In the genomic region with DNA sequence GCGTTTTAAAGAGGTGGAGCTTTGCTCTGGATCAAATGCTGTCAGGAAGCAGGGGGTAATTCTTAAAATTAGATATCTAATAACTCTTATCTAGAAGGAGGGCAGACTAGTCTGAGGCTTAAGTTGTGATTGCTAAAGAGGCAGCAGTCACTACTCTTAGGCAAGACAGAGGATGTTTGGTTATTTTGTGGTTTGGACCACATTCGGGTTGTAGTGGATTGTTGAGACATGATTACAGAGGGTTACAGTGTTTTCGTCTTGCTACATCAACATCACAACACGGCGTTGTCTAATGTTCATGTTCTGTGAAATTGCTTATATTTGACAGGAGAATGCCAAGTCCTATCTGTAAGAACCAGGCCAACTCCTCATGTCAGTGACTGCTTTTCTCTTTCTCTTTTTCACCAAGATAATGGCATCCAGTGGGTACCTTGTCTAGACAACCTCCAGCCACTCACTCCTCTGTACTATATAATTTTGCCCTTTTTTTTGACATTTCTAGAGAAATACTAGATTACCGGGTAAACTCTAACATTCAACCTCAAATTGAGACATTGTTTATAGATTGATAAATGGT, we compare ENCODE assay signal across 11 cellular contexts. TPM values are rescaled to one million over a fixed set of nuclear protein-coding genes. Genes with fewer than 3 reads are reported as not detected.
DNase-seq lines count a peak whose midpoint lies in the region; ATAC-seq and TF ChIP-seq lines count a peak whose summit lies in the region.
"Had no signal": no experiment of that assay in that cellular context is flagged by ENCODE, and none has a peak within 500 bp of the region (broad histone marks: within the 10 kb centered on the region; RNA-seq: fewer than 3 reads in every experiment).

No MANE protein-coding gene starts in this region.

- TF ChIP-seq CTCF in DND-41 (IDR thresholded peaks at IDR 0.05; ENCODE audit: borderline replicate concordance, extremely low read depth, low read length, poor library complexity, severe bottlenecking) (no peak), Peyer's patch (IDR thresholded peaks at IDR 0.05) (no peak)

- H4K8ac ChIP-seq in mesenchymal stem cell (ENCODE audit: low read length), result no peak overlapping the region

- H3K4ac ChIP-seq in mesenchymal stem cell (ENCODE audit: low read depth in 1 of 2, low read length in 2 of 2), result no peak overlapping the region

- no peak overlapping the region for H3K9ac ChIP-seq in DND-41 (ENCODE audit: low read depth, low read length)
- H3K9ac ChIP-seq in adipocyte (ENCODE audit: low read length), result no peak overlapping the region
- no peak overlapping the region for H3K9ac ChIP-seq in mesenchymal stem cell (ENCODE audit: low read length)

- no peak overlapping the region for H3K4me2 ChIP-seq in DND-41 (ENCODE audit: insufficient read depth, low read length)
- H3K4me2 ChIP-seq in mesenchymal stem cell (ENCODE audit: low read length, poor library complexity, severe bottlenecking), result no peak overlapping the region

- H3K36me3 ChIP-seq in DND-41 (ENCODE audit: insufficient read depth, low read length) (no peaks in the 10 kb centered on the region), adipocyte (ENCODE audit: control insufficient read depth, insufficient read depth, low read length, severe bottlenecking) (no peaks in the 10 kb centered on the region), mesenchymal stem cell (ENCODE audit: control insufficient read depth in 1 of 2, insufficient read depth in 2 of 2, low read depth in 1 of 2, low read length in 2 of 2) (no peaks in the 10 kb centered on the region), Peyer's patch (no peaks in the 10 kb centered on the region)

- H3K27me3 ChIP-seq in DND-41 (ENCODE audit: insufficient read depth, low read length, poor library complexity) (no peaks in the 10 kb centered on the region), adipocyte (replicated peaks; ENCODE audit: control insufficient read depth, insufficient read depth, low read length) (no peaks in the 10 kb centered on the region), mesenchymal stem cell (ENCODE audit: control insufficient read depth in 1 of 2, insufficient read depth in 1 of 2, low read length in 2 of 2) (no peaks in the 10 kb centered on the region), Peyer's patch (no peaks in the 10 kb centered on the region)

- no peaks in the 10 kb centered on the region for H3K79me1 ChIP-seq in mesenchymal stem cell (replicated peaks; ENCODE audit: low read length, poor library complexity, severe bottlenecking)

- no peak overlapping the region for H2BK12ac ChIP-seq in mesenchymal stem cell (ENCODE audit: low read length in 2 of 2)

- H3K4me3 ChIP-seq in DND-41 (ENCODE audit: low read depth in 1 of 2, low read length in 2 of 2) (no peak overlapping the region), adipocyte (ENCODE audit: low read length) (no peak overlapping the region), mesenchymal stem cell (ENCODE audit: insufficient read depth in 1 of 2, low read depth in 1 of 2, low read length in 2 of 2) (no peak overlapping the region), Peyer's patch (no peak overlapping the region)

- no peak overlapping the region for H2AK5ac ChIP-seq in mesenchymal stem cell (ENCODE audit: low read length, severe bottlenecking)

- H3K27ac ChIP-seq in DND-41 (ENCODE audit: low read length) (no peak overlapping the region), mesenchymal stem cell (ENCODE audit: low read length, poor library complexity, severe bottlenecking) (no peak overlapping the region), Peyer's patch (peak overlapping the region in 1 of 4 donors; percentile 18)

- no peak overlapping the region for H2BK120ac ChIP-seq in mesenchymal stem cell (ENCODE audit: low read depth, low read length)

- WGBS in mesenchymal stem cell, result 32% methylated on average over 4 of the region's 6 CpGs

- no peak overlapping the region for H3K23ac ChIP-seq in mesenchymal stem cell (ENCODE audit: low read length in 2 of 2)

- no peak overlapping the region for H2BK5ac ChIP-seq in mesenchymal stem cell (ENCODE audit: low read depth, low read length, poor library complexity, severe bottlenecking)

- no peaks in the 10 kb centered on the region for H3K79me2 ChIP-seq in DND-41 (ENCODE audit: insufficient read depth, low read length)

- no peak overlapping the region for H2AFZ ChIP-seq in DND-41 (ENCODE audit: low read depth, low read length)
- no peak overlapping the region for H2AFZ ChIP-seq in mesenchymal stem cell (ENCODE audit: low read depth, low read length)

- no peaks in the 10 kb centered on the region for H4K20me1 ChIP-seq in DND-41 (ENCODE audit: insufficient read depth, low read length)

- no peaks in the 10 kb centered on the region for H3K4me1 ChIP-seq in DND-41 (ENCODE audit: insufficient read depth, low read length)
- H3K4me1 ChIP-seq in adipocyte (ENCODE audit: control insufficient read depth, insufficient read depth, low read length), result peaks cover 9% of the 10 kb centered on the region
- H3K4me1 ChIP-seq in mesenchymal stem cell (ENCODE audit: control insufficient read depth, insufficient read depth, low read depth, low read length), result no peaks in the 10 kb centered on the region
- H3K4me1 ChIP-seq in Peyer's patch, result no peaks in the 10 kb centered on the region

- H3K14ac ChIP-seq in mesenchymal stem cell (ENCODE audit: low read length in 2 of 2), result no peak overlapping the region

- DNase-seq in DND-41 (no peak), LHCN-M2 (ENCODE audit: low read depth) (peak; percentile 69), adipocyte (ENCODE audit: low read depth) (peak; percentile 61), mesenchymal stem cell (peak; percentile 96), DMS114 treated with DMSO at 0.1 percent for 48 hours (lab: John Stamatoyannopoulos, UW; ENCODE audit: unreplicated experiment) (no peak), NCI-H2081 (lab: John Stamatoyannopoulos, UW) (no peak), Peyer's patch (no peak), germinal center (ENCODE audit: low spot score) (no peak)
- DNase-seq: NCI-H1105 had no signal

- TF ChIP-seq POLR2A in Peyer's patch (IDR thresholded peaks at IDR 0.05), result no peak

- H4K91ac ChIP-seq in mesenchymal stem cell (ENCODE audit: low read length), result no peak overlapping the region

- no peaks in the 10 kb centered on the region for H3K9me3 ChIP-seq in DND-41 (ENCODE audit: insufficient read depth, low read length, severe bottlenecking)
- no peaks in the 10 kb centered on the region for H3K9me3 ChIP-seq in adipocyte (ENCODE audit: control insufficient read depth, low read length)
- H3K9me3 ChIP-seq in mesenchymal stem cell (ENCODE audit: control insufficient read depth, low read length), result no peaks in the 10 kb centered on the region
- no peaks in the 10 kb centered on the region for H3K9me3 ChIP-seq in Peyer's patch

- no peak overlapping the region for H2BK15ac ChIP-seq in mesenchymal stem cell (ENCODE audit: low read depth, poor library complexity, severe bottlenecking)

- ATAC-seq in DND-41 (ENCODE audit: insufficient read depth, low read depth), result peak; percentile 59; the same call in 2 of the 3 replicates
- ATAC-seq: HCT116, Panc1 had no signal

- no peak overlapping the region for H3K18ac ChIP-seq in mesenchymal stem cell (ENCODE audit: low read depth in 1 of 2, low read length in 2 of 2)

RNA-seq across cellular contexts. Expression of gene TM9SF2, which starts 16.8 kb away (rescaled TPM):
- total RNA-seq in LHCN-M2 (2014; rRNA removed) (114 and 116 TPM in 2 replicates), Peyer's patch (100 to 1,000 TPM in 2 of 4 donors, 10 to 100 TPM in 2; 19.8 to 189 (median 107) TPM)
- 44.5 TPM for polyA plus RNA-seq in LHCN-M2 (2012)
- polyA plus RNA-seq in mesenchymal stem cell (2013, experiment 1 of 2), result 104 TPM
- polyA plus RNA-seq in mesenchymal stem cell (2013, experiment 2 of 2), result 109 TPM

Comparison
In these comparisons a context has a peak if more than half of its experiments do, and no peak if none do; other contexts are left out.
1. DNase-seq: peak in LHCN-M2 (single experiment), adipocyte (single experiment) and mesenchymal stem cell (single experiment); none in DND-41 (single experiment), DMS114 treated with DMSO at 0.1 percent for 48 hours (single experiment), NCI-H2081 (0 of 2), Peyer's patch (0 of 3) and germinal center (single experiment).